1 cellular context compared by ENCODE assay signal in the genomic region with DNA sequence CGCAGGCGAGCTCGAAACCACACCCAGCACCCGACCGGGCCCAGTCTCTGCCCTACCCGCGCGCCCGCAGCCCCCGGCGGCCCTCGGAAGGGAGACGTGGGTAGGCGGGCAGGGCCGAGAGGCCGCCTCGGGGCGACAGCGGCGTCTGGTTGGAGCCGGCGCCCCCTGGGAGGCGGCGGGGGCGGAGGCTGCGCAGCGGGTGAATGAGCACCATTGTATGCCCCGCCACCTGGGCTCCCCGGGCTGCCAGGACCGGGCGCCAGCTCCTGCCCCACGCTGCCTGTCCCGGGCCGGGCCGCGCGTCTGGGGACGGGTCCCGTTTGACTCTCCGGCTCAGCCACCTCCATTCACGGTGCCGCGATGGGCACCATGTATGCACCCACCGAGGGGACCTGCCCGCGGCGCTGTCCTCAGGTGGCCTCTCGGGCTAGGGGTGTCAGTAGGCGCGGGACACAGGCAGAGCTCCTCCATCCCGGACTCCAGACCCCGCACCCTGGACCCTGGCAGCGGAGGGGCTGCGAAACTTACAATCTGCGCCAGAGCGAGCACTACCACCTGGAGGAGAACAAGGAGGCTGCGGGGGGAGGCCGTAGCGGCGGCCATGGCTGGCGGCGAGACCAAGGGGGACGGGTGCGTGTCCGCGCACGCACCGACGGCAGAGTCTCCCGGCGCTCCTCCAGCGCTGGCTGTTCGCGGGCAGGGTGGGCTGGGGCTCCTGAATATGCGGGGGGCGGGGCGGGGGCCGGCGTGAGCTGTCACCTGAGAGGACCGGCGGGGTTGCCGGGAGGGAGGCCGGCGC.
TF ChIP-seq lines count a peak whose summit lies in the region.

A gene (minus strand): TSS at position 692 of the 799 bp plus-strand sequence. CDS start 89 bp downstream, at position 603.

TF ChIP-seq in HepG2, 621 proteins besides CTCF, POLR2A, EP300 and RAD21 (continued from another document and continues in another):
- TF ChIP-seq, protein P1, sequence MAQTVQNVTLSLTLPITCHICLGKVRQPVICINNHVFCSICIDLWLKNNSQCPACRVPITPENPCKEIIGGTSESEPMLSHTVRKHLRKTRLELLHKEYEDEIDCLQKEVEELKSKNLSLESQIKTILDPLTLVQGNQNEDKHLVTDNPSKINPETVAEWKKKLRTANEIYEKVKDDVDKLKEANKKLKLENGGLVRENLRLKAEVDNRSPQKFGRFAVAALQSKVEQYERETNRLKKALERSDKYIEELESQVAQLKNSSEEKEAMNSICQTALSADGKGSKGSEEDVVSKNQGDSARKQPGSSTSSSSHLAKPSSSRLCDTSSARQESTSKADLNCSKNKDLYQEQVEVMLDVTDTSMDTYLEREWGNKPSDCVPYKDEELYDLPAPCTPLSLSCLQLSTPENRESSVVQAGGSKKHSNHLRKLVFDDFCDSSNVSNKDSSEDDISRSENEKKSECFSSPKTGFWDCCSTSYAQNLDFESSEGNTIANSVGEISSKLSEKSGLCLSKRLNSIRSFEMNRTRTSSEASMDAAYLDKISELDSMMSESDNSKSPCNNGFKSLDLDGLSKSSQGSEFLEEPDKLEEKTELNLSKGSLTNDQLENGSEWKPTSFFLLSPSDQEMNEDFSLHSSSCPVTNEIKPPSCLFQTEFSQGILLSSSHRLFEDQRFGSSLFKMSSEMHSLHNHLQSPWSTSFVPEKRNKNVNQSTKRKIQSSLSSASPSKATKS (CRISPR knock-in tag; IDR thresholded peaks at IDR 0.05) = no peak
- no peak for TF ChIP-seq CREB1 (IDR thresholded peaks at IDR 0.05)
- no peak for TF ChIP-seq CREB1 (CRISPR knock-in tag; IDR thresholded peaks at IDR 0.05)
- no peak for TF ChIP-seq MED13 (CRISPR knock-in tag; IDR thresholded peaks at IDR 0.05)
- TF ChIP-seq SALL1 (CRISPR knock-in tag; IDR thresholded peaks at IDR 0.05) = 0 out of 2 replicates have a peak, but pooled peaks have one; percentile 35
- TF ChIP-seq, protein P2, sequence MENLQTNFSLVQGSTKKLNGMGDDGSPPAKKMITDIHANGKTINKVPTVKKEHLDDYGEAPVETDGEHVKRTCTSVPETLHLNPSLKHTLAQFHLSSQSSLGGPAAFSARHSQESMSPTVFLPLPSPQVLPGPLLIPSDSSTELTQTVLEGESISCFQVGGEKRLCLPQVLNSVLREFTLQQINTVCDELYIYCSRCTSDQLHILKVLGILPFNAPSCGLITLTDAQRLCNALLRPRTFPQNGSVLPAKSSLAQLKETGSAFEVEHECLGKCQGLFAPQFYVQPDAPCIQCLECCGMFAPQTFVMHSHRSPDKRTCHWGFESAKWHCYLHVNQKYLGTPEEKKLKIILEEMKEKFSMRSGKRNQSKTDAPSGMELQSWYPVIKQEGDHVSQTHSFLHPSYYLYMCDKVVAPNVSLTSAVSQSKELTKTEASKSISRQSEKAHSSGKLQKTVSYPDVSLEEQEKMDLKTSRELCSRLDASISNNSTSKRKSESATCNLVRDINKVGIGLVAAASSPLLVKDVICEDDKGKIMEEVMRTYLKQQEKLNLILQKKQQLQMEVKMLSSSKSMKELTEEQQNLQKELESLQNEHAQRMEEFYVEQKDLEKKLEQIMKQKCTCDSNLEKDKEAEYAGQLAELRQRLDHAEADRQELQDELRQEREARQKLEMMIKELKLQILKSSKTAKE (CRISPR knock-in tag; IDR thresholded peaks at IDR 0.05; ENCODE audit: borderline replicate concordance) = no peak
- no peak for TF ChIP-seq HMGA1 (CRISPR knock-in tag; conservative IDR thresholded peaks at IDR 0.05)
- TF ChIP-seq, protein P3, sequence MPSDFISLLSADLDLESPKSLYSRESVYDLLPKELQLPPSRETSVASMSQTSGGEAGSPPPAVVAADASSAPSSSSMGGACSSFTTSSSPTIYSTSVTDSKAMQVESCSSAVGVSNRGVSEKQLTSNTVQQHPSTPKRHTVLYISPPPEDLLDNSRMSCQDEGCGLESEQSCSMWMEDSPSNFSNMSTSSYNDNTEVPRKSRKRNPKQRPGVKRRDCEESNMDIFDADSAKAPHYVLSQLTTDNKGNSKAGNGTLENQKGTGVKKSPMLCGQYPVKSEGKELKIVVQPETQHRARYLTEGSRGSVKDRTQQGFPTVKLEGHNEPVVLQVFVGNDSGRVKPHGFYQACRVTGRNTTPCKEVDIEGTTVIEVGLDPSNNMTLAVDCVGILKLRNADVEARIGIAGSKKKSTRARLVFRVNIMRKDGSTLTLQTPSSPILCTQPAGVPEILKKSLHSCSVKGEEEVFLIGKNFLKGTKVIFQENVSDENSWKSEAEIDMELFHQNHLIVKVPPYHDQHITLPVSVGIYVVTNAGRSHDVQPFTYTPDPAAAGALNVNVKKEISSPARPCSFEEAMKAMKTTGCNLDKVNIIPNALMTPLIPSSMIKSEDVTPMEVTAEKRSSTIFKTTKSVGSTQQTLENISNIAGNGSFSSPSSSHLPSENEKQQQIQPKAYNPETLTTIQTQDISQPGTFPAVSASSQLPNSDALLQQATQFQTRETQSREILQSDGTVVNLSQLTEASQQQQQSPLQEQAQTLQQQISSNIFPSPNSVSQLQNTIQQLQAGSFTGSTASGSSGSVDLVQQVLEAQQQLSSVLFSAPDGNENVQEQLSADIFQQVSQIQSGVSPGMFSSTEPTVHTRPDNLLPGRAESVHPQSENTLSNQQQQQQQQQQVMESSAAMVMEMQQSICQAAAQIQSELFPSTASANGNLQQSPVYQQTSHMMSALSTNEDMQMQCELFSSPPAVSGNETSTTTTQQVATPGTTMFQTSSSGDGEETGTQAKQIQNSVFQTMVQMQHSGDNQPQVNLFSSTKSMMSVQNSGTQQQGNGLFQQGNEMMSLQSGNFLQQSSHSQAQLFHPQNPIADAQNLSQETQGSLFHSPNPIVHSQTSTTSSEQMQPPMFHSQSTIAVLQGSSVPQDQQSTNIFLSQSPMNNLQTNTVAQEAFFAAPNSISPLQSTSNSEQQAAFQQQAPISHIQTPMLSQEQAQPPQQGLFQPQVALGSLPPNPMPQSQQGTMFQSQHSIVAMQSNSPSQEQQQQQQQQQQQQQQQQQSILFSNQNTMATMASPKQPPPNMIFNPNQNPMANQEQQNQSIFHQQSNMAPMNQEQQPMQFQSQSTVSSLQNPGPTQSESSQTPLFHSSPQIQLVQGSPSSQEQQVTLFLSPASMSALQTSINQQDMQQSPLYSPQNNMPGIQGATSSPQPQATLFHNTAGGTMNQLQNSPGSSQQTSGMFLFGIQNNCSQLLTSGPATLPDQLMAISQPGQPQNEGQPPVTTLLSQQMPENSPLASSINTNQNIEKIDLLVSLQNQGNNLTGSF (CRISPR knock-in tag; IDR thresholded peaks at IDR 0.05) = no peak
- TF ChIP-seq ZNF564 (CRISPR knock-in tag; IDR thresholded peaks at IDR 0.05) = no peak
- TF ChIP-seq ZNF337 (CRISPR knock-in tag; IDR thresholded peaks at IDR 0.05; ENCODE audit: borderline replicate concordance, low read depth) = 0 out of 2 replicates have a peak, but pooled peaks have one; percentile 43
- TF ChIP-seq ARNT2 (CRISPR knock-in tag; IDR thresholded peaks at IDR 0.05; ENCODE audit: low read depth) = peak; percentile 83
- TF ChIP-seq ZNF451 (CRISPR knock-in tag; IDR thresholded peaks at IDR 0.05) = peak; percentile 68; the same call in 1 of the 2 replicates
- TF ChIP-seq SPEN (CRISPR knock-in tag; IDR thresholded peaks at IDR 0.05; ENCODE audit: low read depth) = 0 out of 2 replicates have a peak, but pooled peaks have one; percentile 37
- TF ChIP-seq ZNF333 (CRISPR knock-in tag; IDR thresholded peaks at IDR 0.05; ENCODE audit: borderline replicate concordance) = 0 out of 2 replicates have a peak, but pooled peaks have one; percentile 6
- no peak for TF ChIP-seq KMT2A (CRISPR knock-in tag; IDR thresholded peaks at IDR 0.05)
- TF ChIP-seq NCOA5 (CRISPR knock-in tag; IDR thresholded peaks at IDR 0.05) = no peak
- no peak for TF ChIP-seq XRCC5 (optimal IDR thresholded peaks at IDR 0.05; ENCODE audit: low read length)
- TF ChIP-seq SNAI1 (CRISPR knock-in tag; IDR thresholded peaks at IDR 0.05; ENCODE audit: borderline replicate concordance) = no peak
- TF ChIP-seq ELF3 (CRISPR knock-in tag; IDR thresholded peaks at IDR 0.05) = peak; percentile 23; the same call in 1 of the 2 replicates
- TF ChIP-seq, protein P4, sequence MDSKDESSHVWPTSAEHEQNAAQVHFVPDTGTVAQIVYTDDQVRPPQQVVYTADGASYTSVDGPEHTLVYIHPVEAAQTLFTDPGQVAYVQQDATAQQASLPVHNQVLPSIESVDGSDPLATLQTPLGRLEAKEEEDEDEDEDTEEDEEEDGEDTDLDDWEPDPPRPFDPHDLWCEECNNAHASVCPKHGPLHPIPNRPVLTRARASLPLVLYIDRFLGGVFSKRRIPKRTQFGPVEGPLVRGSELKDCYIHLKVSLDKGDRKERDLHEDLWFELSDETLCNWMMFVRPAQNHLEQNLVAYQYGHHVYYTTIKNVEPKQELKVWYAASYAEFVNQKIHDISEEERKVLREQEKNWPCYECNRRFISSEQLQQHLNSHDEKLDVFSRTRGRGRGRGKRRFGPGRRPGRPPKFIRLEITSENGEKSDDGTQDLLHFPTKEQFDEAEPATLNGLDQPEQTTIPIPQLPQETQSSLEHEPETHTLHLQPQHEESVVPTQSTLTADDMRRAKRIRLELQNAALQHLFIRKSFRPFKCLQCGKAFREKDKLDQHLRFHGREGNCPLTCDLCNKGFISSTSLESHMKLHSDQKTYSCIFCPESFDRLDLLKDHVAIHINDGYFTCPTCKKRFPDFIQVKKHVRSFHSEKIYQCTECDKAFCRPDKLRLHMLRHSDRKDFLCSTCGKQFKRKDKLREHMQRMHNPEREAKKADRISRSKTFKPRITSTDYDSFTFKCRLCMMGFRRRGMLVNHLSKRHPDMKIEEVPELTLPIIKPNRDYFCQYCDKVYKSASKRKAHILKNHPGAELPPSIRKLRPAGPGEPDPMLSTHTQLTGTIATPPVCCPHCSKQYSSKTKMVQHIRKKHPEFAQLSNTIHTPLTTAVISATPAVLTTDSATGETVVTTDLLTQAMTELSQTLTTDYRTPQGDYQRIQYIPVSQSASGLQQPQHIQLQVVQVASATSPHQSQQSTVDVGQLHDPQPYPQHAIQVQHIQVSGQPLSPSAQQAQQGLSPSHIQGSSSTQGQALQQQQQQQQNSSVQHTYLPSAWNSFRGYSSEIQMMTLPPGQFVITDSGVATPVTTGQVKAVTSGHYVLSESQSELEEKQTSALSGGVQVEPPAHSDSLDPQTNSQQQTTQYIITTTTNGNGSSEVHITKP (CRISPR knock-in tag; IDR thresholded peaks at IDR 0.05; ENCODE audit: low read depth) = no peak
- TF ChIP-seq, protein P5, sequence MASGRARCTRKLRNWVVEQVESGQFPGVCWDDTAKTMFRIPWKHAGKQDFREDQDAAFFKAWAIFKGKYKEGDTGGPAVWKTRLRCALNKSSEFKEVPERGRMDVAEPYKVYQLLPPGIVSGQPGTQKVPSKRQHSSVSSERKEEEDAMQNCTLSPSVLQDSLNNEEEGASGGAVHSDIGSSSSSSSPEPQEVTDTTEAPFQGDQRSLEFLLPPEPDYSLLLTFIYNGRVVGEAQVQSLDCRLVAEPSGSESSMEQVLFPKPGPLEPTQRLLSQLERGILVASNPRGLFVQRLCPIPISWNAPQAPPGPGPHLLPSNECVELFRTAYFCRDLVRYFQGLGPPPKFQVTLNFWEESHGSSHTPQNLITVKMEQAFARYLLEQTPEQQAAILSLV (CRISPR knock-in tag; IDR thresholded peaks at IDR 0.05; ENCODE audit: borderline replicate concordance) = no peak
- 0 out of 2 replicates have a peak, but pooled peaks have one; percentile 26 for TF ChIP-seq HES4 (CRISPR knock-in tag; IDR thresholded peaks at IDR 0.05; ENCODE audit: borderline replicate concordance)
- TF ChIP-seq ZNF121 (CRISPR knock-in tag; IDR thresholded peaks at IDR 0.05) = 0 out of 2 replicates have a peak, but pooled peaks have one; percentile 18
- 0 out of 2 replicates have a peak, but pooled peaks have one; percentile 25 for TF ChIP-seq ZFP36L1 (CRISPR knock-in tag; IDR thresholded peaks at IDR 0.05)
- no peak for TF ChIP-seq NR1H2 (CRISPR knock-in tag; IDR thresholded peaks at IDR 0.05; ENCODE audit: borderline replicate concordance, low read depth)
- no peak for TF ChIP-seq PTBP1 (IDR thresholded peaks at IDR 0.05; ENCODE audit: low read depth, low read length, poor library complexity, severe bottlenecking)
- TF ChIP-seq HNRNPH1 (optimal IDR thresholded peaks at IDR 0.05; ENCODE audit: low read depth, low read length) = no peak
- TF ChIP-seq, protein P6, sequence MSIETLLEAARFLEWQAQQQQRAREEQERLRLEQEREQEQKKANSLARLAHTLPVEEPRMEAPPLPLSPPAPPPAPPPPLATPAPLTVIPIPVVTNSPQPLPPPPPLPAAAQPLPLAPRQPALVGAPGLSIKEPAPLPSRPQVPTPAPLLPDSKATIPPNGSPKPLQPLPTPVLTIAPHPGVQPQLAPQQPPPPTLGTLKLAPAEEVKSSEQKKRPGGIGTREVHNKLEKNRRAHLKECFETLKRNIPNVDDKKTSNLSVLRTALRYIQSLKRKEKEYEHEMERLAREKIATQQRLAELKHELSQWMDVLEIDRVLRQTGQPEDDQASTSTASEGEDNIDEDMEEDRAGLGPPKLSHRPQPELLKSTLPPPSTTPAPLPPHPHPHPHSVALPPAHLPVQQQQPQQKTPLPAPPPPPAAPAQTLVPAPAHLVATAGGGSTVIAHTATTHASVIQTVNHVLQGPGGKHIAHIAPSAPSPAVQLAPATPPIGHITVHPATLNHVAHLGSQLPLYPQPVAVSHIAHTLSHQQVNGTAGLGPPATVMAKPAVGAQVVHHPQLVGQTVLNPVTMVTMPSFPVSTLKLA (IDR thresholded peaks at IDR 0.05) = no peak
- no peak for TF ChIP-seq KAT2B (IDR thresholded peaks at IDR 0.05; ENCODE audit: borderline replicate concordance, low read depth, low read length)
- no peak; the same call in 1 of the 2 replicates for TF ChIP-seq FOXO1 (CRISPR knock-in tag; IDR thresholded peaks at IDR 0.05)
- TF ChIP-seq ZNF552 (CRISPR knock-in tag; IDR thresholded peaks at IDR 0.05; ENCODE audit: borderline replicate concordance) = no peak
- TF ChIP-seq HOXA7 (CRISPR knock-in tag; IDR thresholded peaks at IDR 0.05) = no peak
- TF ChIP-seq JUN (CRISPR knock-in tag; IDR thresholded peaks at IDR 0.05) = no peak
- TF ChIP-seq, protein P7, sequence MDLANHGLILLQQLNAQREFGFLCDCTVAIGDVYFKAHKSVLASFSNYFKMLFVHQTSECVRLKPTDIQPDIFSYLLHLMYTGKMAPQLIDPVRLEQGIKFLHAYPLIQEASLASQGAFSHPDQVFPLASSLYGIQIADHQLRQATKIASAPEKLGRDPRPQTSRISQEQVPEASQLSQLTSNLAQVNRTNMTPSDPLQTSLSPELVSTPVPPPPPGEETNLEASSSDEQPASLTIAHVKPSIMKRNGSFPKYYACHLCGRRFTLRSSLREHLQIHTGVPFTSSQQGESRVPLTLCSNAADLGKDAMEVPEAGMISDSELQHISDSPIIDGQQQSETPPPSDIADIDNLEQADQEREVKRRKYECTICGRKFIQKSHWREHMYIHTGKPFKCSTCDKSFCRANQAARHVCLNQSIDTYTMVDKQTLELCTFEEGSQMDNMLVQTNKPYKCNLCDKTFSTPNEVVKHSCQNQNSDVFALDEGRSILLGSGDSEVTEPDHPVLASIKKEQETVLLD (CRISPR knock-in tag; IDR thresholded peaks at IDR 0.05; ENCODE audit: low read depth) = no peak
- no peak for TF ChIP-seq SP4 (CRISPR knock-in tag; IDR thresholded peaks at IDR 0.05)
- no peak for TF ChIP-seq SIN3B (IDR thresholded peaks at IDR 0.05; ENCODE audit: low read length)
- no peak for TF ChIP-seq ZNF678 (CRISPR knock-in tag; IDR thresholded peaks at IDR 0.05)
- TF ChIP-seq SUZ12 (IDR thresholded peaks at IDR 0.05; ENCODE audit: low read depth, low read length) = no peak
